In genomic region chr15:35909414-35909813, GRCh38 we compare ENCODE assay signal across 24 cellular contexts.
A peak's percentile ranks its signal among the peaks of the same experiment; 100 is the strongest.
DNase-seq lines count a peak whose midpoint lies in the region; ATAC-seq and TF ChIP-seq lines count a peak whose summit lies in the region.
"Had no signal": no experiment of that assay in that cellular context is flagged by ENCODE, and none has a peak within 500 bp of the region (broad histone marks: within the 10 kb centered on the region; RNA-seq: fewer than 3 reads in every experiment).

No MANE protein-coding gene starts in this region.

- H4K20me1 ChIP-seq in PC-3 (ENCODE audit: low read length): no peaks in the 10 kb centered on the region
- H4K20me1 ChIP-seq: BLaER1 had no signal

- no peak overlapping the region for H2AFZ ChIP-seq in PC-3 (ENCODE audit: low read length)

- CTCF ChIA-PET in PC-3 (lab: Charles Lee): no interaction called here

- H3K4me1 ChIP-seq in PC-3 (ENCODE audit: insufficient read depth, low read length) (no peaks in the 10 kb centered on the region), foreskin keratinocyte (no peaks in the 10 kb centered on the region), heart right ventricle (peaks cover 0 to 14% (median 0%) of the 10 kb centered on the region in 9 donors)
- H3K4me1 ChIP-seq: BLaER1 had no signal

- H3K36me3 ChIP-seq in PC-3 (ENCODE audit: low read depth, low read length) (no peaks in the 10 kb centered on the region), heart right ventricle (no peaks in the 10 kb centered on the region)
- H3K36me3 ChIP-seq: BE2C, BLaER1 had no signal

- no peak overlapping the region for H3K4me3 ChIP-seq in PC-3 (ENCODE audit: low read length)
- H3K4me3 ChIP-seq in epithelial cell of esophagus (ENCODE audit: low read length): no peak overlapping the region
- no peak overlapping the region for H3K4me3 ChIP-seq in heart right ventricle
- H3K4me3 ChIP-seq: BLaER1, GM12878 had no signal

- ATAC-seq in PC-3: no peak
- peak; percentile 28 for ATAC-seq in foreskin keratinocyte
- ATAC-seq in heart right ventricle: no peak
- ATAC-seq in omental fat pad (ENCODE audit: low FRiP score): no peak
- ATAC-seq: GM12878 had no signal

- DNase-seq in PC-3 (peak; percentile 32), epithelial cell of esophagus (ENCODE audit: low read depth) (peak; percentile 56), foreskin keratinocyte (peak in 1 of 2 donors; percentile 9), HFFc6 (no peak), heart right ventricle (no peak), omental fat pad (ENCODE audit: low spot score) (no peak)
- DNase-seq: 8988T; ACHN; BE2C; C1 segment of cervical spinal cord; CD4-positive, alpha-beta memory T cell; CD4-positive, CD25-positive, alpha-beta regulatory T cell; CD8-positive, alpha-beta memory T cell; COR-L47; DMS 273 treated with DMSO at 0.1 percent for 48 hours; DMS153; DMS53; DMS79; DND-41; EL; GDM1 had no signal

- no peaks in the 10 kb centered on the region for H3K4me1 Mint-ChIP-seq in HFFc6 (ENCODE audit: low read depth)
- H3K4me1 Mint-ChIP-seq: CD14-positive monocyte; CD4-positive, alpha-beta memory T cell; CD4-positive, CD25-positive, alpha-beta regulatory T cell; CD8-positive, alpha-beta memory T cell had no signal

- no peaks in the 10 kb centered on the region for H3F3A ChIP-seq in PC-3 (ENCODE audit: low read length, unreplicated experiment)

- H3K9ac ChIP-seq in PC-3 (ENCODE audit: low read length): no peak overlapping the region
- H3K9ac ChIP-seq: BLaER1 had no signal

- H3K9me2 ChIP-seq in PC-3 (replicated peaks; ENCODE audit: low read length): no peaks in the 10 kb centered on the region

- H3K4me2 ChIP-seq in PC-3 (ENCODE audit: low read length): no peak overlapping the region
- H3K4me2 ChIP-seq: BLaER1 had no signal

- no peaks in the 10 kb centered on the region for H3K9me3 Mint-ChIP-seq in HFFc6

- no peak overlapping the region for H3K4me3 Mint-ChIP-seq in HFFc6
- H3K4me3 Mint-ChIP-seq: CD14-positive monocyte; CD4-positive, alpha-beta memory T cell; CD4-positive, CD25-positive, alpha-beta regulatory T cell; CD8-positive, alpha-beta memory T cell had no signal

- peaks cover 2% of the 10 kb centered on the region; the same call in 1 of the 2 replicates for H3K27me3 Mint-ChIP-seq in HFFc6 (ENCODE audit: insufficient read depth)
- H3K27me3 Mint-ChIP-seq: CD4-positive, alpha-beta memory T cell; CD4-positive, CD25-positive, alpha-beta regulatory T cell; CD8-positive, alpha-beta memory T cell had no signal

- intact Hi-C loops in PC-3 (cut with micrococcal nuclease) (no loop called here), heart right ventricle (cut with DNase I) (no loop called here)

- POLR2A ChIA-PET in PC-3 (lab: Charles Lee; ENCODE audit: unreplicated experiment): no interaction called here

- TF ChIP-seq CTCF in PC-3 (conservative IDR thresholded peaks at IDR 0.05; ENCODE audit: low read depth, low read length) (no peak), epithelial cell of esophagus (IDR thresholded peaks at IDR 0.05; ENCODE audit: insufficient read depth, low read depth, low read length, missing control alignments) (no peak), foreskin keratinocyte (conservative IDR thresholded peaks at IDR 0.05) (no peak), HFFc6 (IDR thresholded peaks at IDR 0.05) (no peak), heart right ventricle (IDR thresholded peaks at IDR 0.05) (no peak), omental fat pad (IDR thresholded peaks at IDR 0.05) (no peak)

- no peak overlapping the region for H3K27ac Mint-ChIP-seq in HFFc6
- H3K27ac Mint-ChIP-seq: CD14-positive monocyte; CD4-positive, alpha-beta memory T cell; CD4-positive, CD25-positive, alpha-beta regulatory T cell; CD8-positive, alpha-beta memory T cell had no signal

- H3K27ac ChIP-seq in PC-3 (ENCODE audit: low read length): no peak overlapping the region
- H3K27ac ChIP-seq in foreskin keratinocyte: no peak overlapping the region
- no peak overlapping the region for H3K27ac ChIP-seq in heart right ventricle
- H3K27ac ChIP-seq: BLaER1 had no signal

- H3K9me3 ChIP-seq in PC-3 (ENCODE audit: low read length) (no peaks in the 10 kb centered on the region), heart right ventricle (peaks cover 0 to 8% (median 0%) of the 10 kb centered on the region in 11 donors)
- H3K9me3 ChIP-seq: BE2C had no signal

- WGBS in heart right ventricle, 2 donors: 98 to 99% methylated on average over 3 of the region's 3 CpGs

- H3K79me2 ChIP-seq in PC-3 (ENCODE audit: low read length): no peaks in the 10 kb centered on the region

- no TSS peak for BruUV-seq in PC-3 (replicated peaks; lab: Mats Ljungman, UMichigan)

- H3K27me3 ChIP-seq in PC-3 (ENCODE audit: low read length) (no peaks in the 10 kb centered on the region), foreskin keratinocyte (no peaks in the 10 kb centered on the region), heart right ventricle (no peaks in the 10 kb centered on the region)
- H3K27me3 ChIP-seq: BE2C, BLaER1 had no signal

- no peaks in the 10 kb centered on the region for H3K36me3 Mint-ChIP-seq in HFFc6 (ENCODE audit: low read depth)
- H3K36me3 Mint-ChIP-seq: CD14-positive monocyte; CD4-positive, alpha-beta memory T cell; CD4-positive, CD25-positive, alpha-beta regulatory T cell; CD8-positive, alpha-beta memory T cell had no signal

Comparison
In these comparisons a context has a peak if more than half of its experiments do, and no peak if none do; other contexts are left out.
1. DNase-seq: peak in PC-3 (single experiment) and epithelial cell of esophagus (single experiment); none in HFFc6 (single experiment), heart right ventricle (0 of 2) and omental fat pad (single experiment).